Comparison of ENCODE assay signal across 7 cellular contexts in the genomic region with DNA sequence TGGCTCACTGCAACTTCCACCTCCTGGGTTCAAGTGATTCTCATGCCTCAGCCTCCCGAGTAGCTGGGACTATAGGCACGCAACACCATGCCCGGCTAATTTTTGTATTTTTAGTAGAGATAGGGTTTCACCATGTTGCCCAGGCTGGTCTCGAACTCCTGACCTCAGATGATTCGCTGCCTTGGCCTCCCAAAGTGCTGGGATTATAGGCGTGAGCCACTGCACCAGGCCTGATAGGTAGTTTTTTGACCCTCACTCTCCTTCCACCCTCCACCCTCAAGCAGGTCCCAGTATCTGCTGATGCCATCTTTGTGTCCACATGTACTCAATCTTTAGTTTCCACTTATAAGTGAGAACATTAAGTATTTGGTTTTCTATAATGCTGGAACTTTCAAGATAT. TPM values are rescaled to one million over a fixed set of nuclear protein-coding genes. Genes with fewer than 3 reads are reported as not detected.
DNase-seq lines count a peak whose midpoint lies in the region; ATAC-seq, FAIRE-seq and TF ChIP-seq lines count a peak whose summit lies in the region.
"Not testable (repeated sequence)": the region's sequence is repeated elsewhere in the genome, so short reads cannot be mapped to it uniquely, and the experiment has no call there.

No MANE protein-coding gene starts in this region.

- H3K36me3 Mint-ChIP-seq in neural progenitor cell, result not testable (repeated sequence)

- not testable (repeated sequence) for H2AFZ ChIP-seq in HCT116 (ENCODE audit: low read depth, low read length, poor library complexity, severe bottlenecking); SK-N-SH (ENCODE audit: low read depth); neural progenitor cell (replicated peaks)

- H3K4me2 ChIP-seq in HCT116 (ENCODE audit: low read length) (peak overlapping the region; percentile 53; the same call in 1 of the 2 replicates), SK-N-SH (0 out of 2 replicates have a peak overlapping the region, but pooled peaks have one; percentile 17), neural progenitor cell (peak overlapping the region; percentile 78)

- not testable (repeated sequence) for H3K9me3 ChIP-seq in HCT116 (ENCODE audit: control insufficient read depth in 1 of 2, insufficient read depth in 1 of 2, low read depth in 1 of 2, low read length in 2 of 2); SK-N-SH; right atrium auricular region; neural progenitor cell (ENCODE audit: low read depth)

- peaks cover 0 to 27% of the 10 kb centered on the region in 2 experiments; a peak in 2 of 4 replicates for H3K4me1 ChIP-seq in HCT116 (ENCODE audit: control insufficient read depth in 1 of 2, insufficient read depth in 2 of 2, low read length in 2 of 2)
- peaks cover 12 to 15% of the 10 kb centered on the region in 2 experiments for H3K4me1 ChIP-seq in SK-N-SH (ENCODE audit: control insufficient read depth in 1 of 2, insufficient read depth in 2 of 2, low read depth in 1 of 2, low read length in 1 of 2)
- peaks cover 0 to 17% of the 10 kb centered on the region in 2 donors for H3K4me1 ChIP-seq in right atrium auricular region
- H3K4me1 ChIP-seq in neural progenitor cell, result peaks cover 38% of the 10 kb centered on the region

- not testable (repeated sequence) for H3K27ac ChIP-seq in HCT116 (ENCODE audit: low read depth, low read length); right atrium auricular region
- peak overlapping the region in 1 of 2 experiments; percentile 94; a peak in 2 of 4 replicates for H3K27ac ChIP-seq in SK-N-SH (ENCODE audit: low read depth in 2 of 2, low read length in 1 of 2)
- H3K27ac ChIP-seq in neural progenitor cell, result peak overlapping the region; percentile 91

- H3K9me3 Mint-ChIP-seq in neural progenitor cell, result not testable (repeated sequence)

- CTCF ChIA-PET in HCT116 (lab: Charles Lee); SK-N-SH (lab: Yijun Ruan, JAX): not testable (repeated sequence)

- not testable (repeated sequence) for TF ChIP-seq RAD21 in HCT116 (IDR thresholded peaks at IDR 0.05; ENCODE audit: low read depth); SK-N-SH (IDR thresholded peaks at IDR 0.05; ENCODE audit: low read length)

- BruUV-seq in HCT116 (replicated peaks; lab: Mats Ljungman, UMichigan), result not testable (repeated sequence)

- H3K9ac ChIP-seq in HCT116 (ENCODE audit: low read length); SK-N-SH; neural progenitor cell: not testable (repeated sequence)

- H3K27me3 Mint-ChIP-seq in neural progenitor cell (ENCODE audit: insufficient read depth, low read depth), result not testable (repeated sequence)

- not testable (repeated sequence) for TF ChIP-seq CTCF in HCT116 (IDR thresholded peaks at IDR 0.05 in 2 of 3, conservative IDR thresholded peaks at IDR 0.05 in 1 of 3; ENCODE audit: borderline replicate concordance in 1 of 3, insufficient read depth in 1 of 3, low read depth in 2 of 3, low read length in 2 of 3); SK-N-SH (IDR thresholded peaks at IDR 0.05); bronchial epithelial cell (IDR thresholded peaks at IDR 0.05; ENCODE audit: insufficient read depth, low read length, severe bottlenecking); right atrium auricular region (IDR thresholded peaks at IDR 0.05); neural progenitor cell (IDR thresholded peaks at IDR 0.05)

- not testable (repeated sequence) for FAIRE-seq in bronchial epithelial cell (lab: Jason Lieb, UNC)

- TF ChIP-seq POLR2A in HCT116 (IDR thresholded peaks at IDR 0.05; ENCODE audit: borderline replicate concordance, extremely low read depth, insufficient read depth, insufficient read length), result not testable (repeated sequence)

- H3K9me2 ChIP-seq in HCT116 (ENCODE audit: insufficient read depth); SK-N-SH: not testable (repeated sequence)

- intact Hi-C loops in HCT116 (cut with micrococcal nuclease), result not testable (repeated sequence)

- RAD21 ChIA-PET in HCT116 (lab: Charles Lee; ENCODE audit: low non-redundant PET in 1 of 2, low total read pairs in 2 of 2, uncharacterized antibody in 2 of 2, unreplicated experiment in 2 of 2), result not testable (repeated sequence)

- 82% methylated on average over 6 of the region's 6 CpGs for WGBS in SK-N-SH (ENCODE audit: low lambda C conversion rate)

- 0 out of 2 replicates have a peak, but pooled peaks have one; percentile 32 for ATAC-seq in HCT116

- not testable (repeated sequence) for H3K4me3 ChIP-seq in HCT116 (replicated peaks in 1 of 2; ENCODE audit: low read depth in 1 of 2, low read length in 2 of 2); SK-N-SH (ENCODE audit: low read depth in 2 of 2, low read length in 1 of 2); bronchial epithelial cell (ENCODE audit: low read depth, low read length); right atrium auricular region; neural progenitor cell

- H3K27me3 ChIP-seq in HCT116 (ENCODE audit: insufficient read depth, low read length); SK-N-SH (ENCODE audit: insufficient read depth); bronchial epithelial cell (ENCODE audit: control insufficient read depth, insufficient read depth, low read length); right atrium auricular region; neural progenitor cell: not testable (repeated sequence)

- H3K4me3 Mint-ChIP-seq in neural progenitor cell, result not testable (repeated sequence)

- H3K27ac Mint-ChIP-seq in neural progenitor cell, result peak overlapping the region; percentile 98

- H3K4me1 Mint-ChIP-seq in neural progenitor cell, result peaks cover 52% of the 10 kb centered on the region

- not testable (repeated sequence) for H3K79me2 ChIP-seq in HCT116 (ENCODE audit: insufficient read depth, low read length); SK-N-SH (ENCODE audit: insufficient read depth); neural progenitor cell (ENCODE audit: low read depth)

- not testable (repeated sequence) for TF ChIP-seq EP300 in SK-N-SH (IDR thresholded peaks at IDR 0.05; ENCODE audit: borderline replicate concordance in 1 of 2, low read depth in 1 of 2, low read length in 1 of 2)

- POLR2A ChIA-PET in HCT116 (lab: Charles Lee); SK-N-SH (lab: Yijun Ruan, JAX): not testable (repeated sequence)

- peak; percentile 31 for DNase-seq in EH (ENCODE audit: low read depth)
- not testable (repeated sequence) for DNase-seq in HCT116 (ENCODE audit: low read depth, low spot score); SK-N-SH; neural progenitor cell (ENCODE audit: low spot score)
- peak; percentile 56 for DNase-seq in M059J (ENCODE audit: low read depth)
- peak; percentile 36 for DNase-seq in bronchial epithelial cell (ENCODE audit: low read depth)
- peak; percentile 28 for DNase-seq in right atrium auricular region (ENCODE audit: low spot score)

- not testable (repeated sequence) for H4K20me1 ChIP-seq in HCT116 (ENCODE audit: insufficient read depth); SK-N-SH (ENCODE audit: insufficient read depth); neural progenitor cell (ENCODE audit: low read depth)

- peaks cover 35% of the 10 kb centered on the region for H3F3A ChIP-seq in SK-N-SH (replicated peaks; ENCODE audit: insufficient read depth)
- H3F3A ChIP-seq in neural progenitor cell (ENCODE audit: low read depth), result peaks cover 33% of the 10 kb centered on the region

- H3K36me3 ChIP-seq in HCT116 (ENCODE audit: control insufficient read depth in 1 of 2, insufficient read depth in 2 of 2, low read length in 2 of 2), result peaks cover 3 to 37% of the 10 kb centered on the region in 2 experiments
- not testable (repeated sequence) for H3K36me3 ChIP-seq in SK-N-SH (replicated peaks in 1 of 2; ENCODE audit: control insufficient read depth in 1 of 2, insufficient read depth in 2 of 2, low read length in 1 of 2); bronchial epithelial cell (ENCODE audit: control insufficient read depth, insufficient read depth, low read length); right atrium auricular region; neural progenitor cell

RNA-seq across cellular contexts. Expression of a gene that starts 12.4 kb away (rescaled TPM):
- total RNA-seq in HCT116 (2021; ENCODE audit: unreplicated experiment), result 24.8 TPM
- polyA plus RNA-seq in HCT116 (2012), result 7.9 and 9.3 TPM in 2 replicates
- 2.2 and 4.1 TPM in 2 replicates for total RNA-seq in M059J (2014; rRNA removed; shearing (Covaris generic))
- 6.4 and 8.0 TPM in 2 replicates for polyA plus RNA-seq in SK-N-SH (2012; rRNA removed)
- polyA plus RNA-seq in SK-N-SH (2012; cell fraction: cytosol; rRNA removed), result 2.5 and 2.7 TPM in 2 replicates
- polyA plus RNA-seq in SK-N-SH (2012; cell fraction: nucleus; rRNA removed), result 44.1 and 62.7 TPM in 2 replicates
- total RNA-seq in bronchial epithelial cell, result 4.2 and 5.4 TPM in 2 replicates
- total RNA-seq in right atrium auricular region, result 1 to 10 TPM in 1 of 2 donors, under 1 TPM in 1; 0.56 to 3.7 TPM
- total RNA-seq in neural progenitor cell (ENCODE audit: low replicate concordance), result 0.95 and 3.6 TPM in 2 replicates

RNA-seq across cellular contexts. Expression of a gene that starts 12.5 kb away (rescaled TPM):
- total RNA-seq in HCT116 (2021; ENCODE audit: unreplicated experiment) (1,055 TPM), bronchial epithelial cell (1,214 and 1,407 TPM in 2 replicates), right atrium auricular region (100 to 1,000 TPM; 598 to 620 TPM), neural progenitor cell (ENCODE audit: low replicate concordance) (1,116 and 1,250 TPM in 2 replicates)
- 3,070 and 3,597 TPM in 2 replicates for polyA plus RNA-seq in HCT116 (2012)
- total RNA-seq in M059J (2014; rRNA removed; shearing (Covaris generic)), result 728 and 753 TPM in 2 replicates
- polyA plus RNA-seq in SK-N-SH (2012; rRNA removed), result 752 and 1,162 TPM in 2 replicates
- 1,039 and 1,258 TPM in 2 replicates for polyA plus RNA-seq in SK-N-SH (2012; cell fraction: cytosol; rRNA removed)
- 308 and 341 TPM in 2 replicates for polyA plus RNA-seq in SK-N-SH (2012; cell fraction: nucleus; rRNA removed)

Comparison
In these comparisons a context has a peak if more than half of its experiments do, and no peak if none do; other contexts are left out.
1. H3K4me2 ChIP-seq: peak in every context shown above with its lines; median percentile 78 in neural progenitor cell; 53 in HCT116; 17 in SK-N-SH.